ENCODE assay signal across 8 cellular contexts in the genomic region with DNA sequence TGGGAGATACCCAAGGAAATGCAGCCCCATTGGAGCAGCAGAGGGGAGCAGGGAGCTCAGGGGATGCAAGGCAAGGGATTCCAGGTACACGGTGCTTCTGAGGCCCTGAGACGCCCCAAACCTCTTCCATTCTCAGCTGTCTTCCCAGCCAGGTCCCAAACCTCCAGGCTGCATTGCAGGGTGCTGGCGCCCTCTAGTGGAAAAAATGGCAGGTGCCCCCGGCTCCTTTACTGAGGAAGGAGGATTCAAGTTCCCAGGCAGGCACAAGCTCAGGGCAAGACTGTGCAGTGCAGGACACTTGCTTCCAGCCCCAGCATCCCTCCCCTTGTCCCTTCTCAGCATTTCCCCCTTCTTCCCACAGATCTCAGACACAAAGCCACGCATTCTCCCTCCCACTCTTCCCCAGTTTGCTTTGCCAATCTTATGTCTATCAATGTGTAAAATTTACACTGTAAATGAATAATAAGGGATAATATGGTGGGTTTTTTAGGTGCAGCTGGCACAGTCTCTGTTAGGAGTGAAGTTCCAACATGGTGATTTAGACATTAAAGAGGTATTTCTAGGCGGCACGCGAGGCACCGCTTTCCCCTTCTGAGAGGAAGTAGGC. TPM values are rescaled to one million over a fixed set of nuclear protein-coding genes. Genes with fewer than 3 reads are reported as not detected.
A peak's percentile ranks its signal among the peaks of the same experiment; 100 is the strongest.
DNase-seq lines count a peak whose midpoint lies in the region; ATAC-seq and TF ChIP-seq lines count a peak whose summit lies in the region.

No MANE protein-coding gene starts in this region.

- TF ChIP-seq CTCF in OCI-LY3 (IDR thresholded peaks at IDR 0.05; ENCODE audit: low read depth, low read length) (peak; percentile 70), fibroblast of mammary gland (conservative IDR thresholded peaks at IDR 0.05; ENCODE audit: control insufficient read depth, insufficient read depth, low read depth, low read length) (peak; percentile 91), neural crest cell (conservative IDR thresholded peaks at IDR 0.05) (peak; percentile 94), stomach (IDR thresholded peaks at IDR 0.05) (peak in 5 of 7 experiments; percentile 56 to 85 (median 80))

- intact Hi-C loops in stomach (cut with DNase I; ENCODE audit: low total_unique reads), result no loop called here

- peaks cover 3% of the 10 kb centered on the region for H3K4me1 Mint-ChIP-seq in activated T-cell treated with anti-CD3 and anti-CD28 coated beads, Interleukin-2, amount 50 U/mL, for 4 hours (ENCODE audit: low read depth)
- H3K4me1 Mint-ChIP-seq in neural crest cell, result no peaks in the 10 kb centered on the region

- no peak for TF ChIP-seq EP300 in stomach (IDR thresholded peaks at IDR 0.05)

- no peak for TF ChIP-seq POLR2A in stomach (IDR thresholded peaks at IDR 0.05)

- H3K4me3 Mint-ChIP-seq in activated T-cell treated with anti-CD3 and anti-CD28 coated beads, Interleukin-2, amount 50 U/mL, for 4 hours, result no peak overlapping the region
- no peak overlapping the region for H3K4me3 Mint-ChIP-seq in neural crest cell

- no peak overlapping the region for H3K27ac ChIP-seq in OCI-LY3 (ENCODE audit: low read length)
- no peak overlapping the region for H3K27ac ChIP-seq in stomach

- ATAC-seq in GM18867 (IDR thresholded peaks at IDR 0.05; ENCODE audit: unreplicated experiment) (peak; percentile 49), HG03442 (IDR thresholded peaks at IDR 0.05; ENCODE audit: unreplicated experiment) (peak; percentile 54)
- peak; percentile 59 to 62 for ATAC-seq in activated T-cell treated with anti-CD3 and anti-CD28 coated beads, Interleukin-2, amount 50 U/mL, for 4 hours

- no peak overlapping the region for H3K4me2 ChIP-seq in OCI-LY3 (ENCODE audit: low read length)

- no peaks in the 10 kb centered on the region for H3K36me3 Mint-ChIP-seq in activated T-cell treated with anti-CD3 and anti-CD28 coated beads, Interleukin-2, amount 50 U/mL, for 4 hours (ENCODE audit: insufficient read depth)
- H3K36me3 Mint-ChIP-seq in neural crest cell (ENCODE audit: low read depth), result no peaks in the 10 kb centered on the region

- H3K4me1 ChIP-seq in OCI-LY3 (ENCODE audit: low read length), result no peaks in the 10 kb centered on the region; the same call in 1 of the 2 replicates
- H3K4me1 ChIP-seq in stomach, result no peaks in the 10 kb centered on the region

- H3K4me3 ChIP-seq in OCI-LY3 (ENCODE audit: low read length) (no peak overlapping the region), fibroblast of mammary gland (ENCODE audit: control insufficient read depth, low read depth, low read length) (no peak overlapping the region), stomach (no peak overlapping the region)

- no peak overlapping the region for H3K27ac Mint-ChIP-seq in neural crest cell (ENCODE audit: unreplicated experiment)

- no peak overlapping the region for H2AFZ ChIP-seq in OCI-LY3 (ENCODE audit: low read depth, low read length)

- H3K79me2 ChIP-seq in OCI-LY3 (ENCODE audit: low read length), result no peaks in the 10 kb centered on the region

- DNase-seq in AG08395 (ENCODE audit: low spot score) (peak; percentile 91), fibroblast of mammary gland (ENCODE audit: low read depth) (peak; percentile 57), neural crest cell (ENCODE audit: low read depth, low spot score) (peak; percentile 96), stomach (peak; percentile 75)
- peak; percentile 48 for DNase-seq in activated T-cell treated with anti-CD3 and anti-CD28 coated beads, Interleukin-2, amount 50 U/mL, for 4 hours

- H3K9me3 Mint-ChIP-seq in activated T-cell treated with anti-CD3 and anti-CD28 coated beads, Interleukin-2, amount 50 U/mL, for 4 hours, result no peaks in the 10 kb centered on the region
- H3K9me3 Mint-ChIP-seq in neural crest cell, result no peaks in the 10 kb centered on the region

- H3K27me3 Mint-ChIP-seq in activated T-cell treated with anti-CD3 and anti-CD28 coated beads, Interleukin-2, amount 50 U/mL, for 4 hours (ENCODE audit: low read depth), result peaks cover 4% of the 10 kb centered on the region
- peaks cover 3% of the 10 kb centered on the region for H3K27me3 Mint-ChIP-seq in neural crest cell (ENCODE audit: low read depth)

- H4K20me1 ChIP-seq in OCI-LY3 (ENCODE audit: insufficient read depth, low read length), result no peaks in the 10 kb centered on the region

- no peak overlapping the region for H3K9ac ChIP-seq in OCI-LY3 (ENCODE audit: low read length)

- 36 to 57% (median 47%) methylated on average over 8 to 9 of the region's 9 CpGs for WGBS in stomach, 5 donors

- no peaks in the 10 kb centered on the region for H3K9me3 ChIP-seq in OCI-LY3 (ENCODE audit: insufficient read depth, low read length)
- no peaks in the 10 kb centered on the region for H3K9me3 ChIP-seq in stomach

- no peaks in the 10 kb centered on the region for H3K36me3 ChIP-seq in OCI-LY3 (replicated peaks; ENCODE audit: low read depth, low read length)
- peaks cover 0 to 5% (median 0%) of the 10 kb centered on the region in 4 donors for H3K36me3 ChIP-seq in stomach

- no peaks in the 10 kb centered on the region for H3K27me3 ChIP-seq in OCI-LY3 (ENCODE audit: low read depth, low read length)
- no peaks in the 10 kb centered on the region for H3K27me3 ChIP-seq in stomach

RNA-seq across cellular contexts. Expression of a gene that starts 46.1 kb away (rescaled TPM):
- 10 to 100 TPM; 10.4 to 13.2 (median 12.1) TPM for total RNA-seq in activated T-cell treated with anti-CD3 and anti-CD28 coated beads, Interleukin-2, amount 50 U/mL, for 4 hours
- total RNA-seq in neural crest cell (16.5 and 21.2 TPM in 2 replicates), stomach (10 to 100 TPM in 2 of 5 donors, 1 to 10 TPM in 3; 1.2 to 14.0 (median 8.9) TPM)
- 1 to 10 TPM; 1.9 to 2.6 (median 2.3) TPM for polyA plus RNA-seq in stomach
